ENCODE assay signal across 8 cellular contexts in the genomic region with DNA sequence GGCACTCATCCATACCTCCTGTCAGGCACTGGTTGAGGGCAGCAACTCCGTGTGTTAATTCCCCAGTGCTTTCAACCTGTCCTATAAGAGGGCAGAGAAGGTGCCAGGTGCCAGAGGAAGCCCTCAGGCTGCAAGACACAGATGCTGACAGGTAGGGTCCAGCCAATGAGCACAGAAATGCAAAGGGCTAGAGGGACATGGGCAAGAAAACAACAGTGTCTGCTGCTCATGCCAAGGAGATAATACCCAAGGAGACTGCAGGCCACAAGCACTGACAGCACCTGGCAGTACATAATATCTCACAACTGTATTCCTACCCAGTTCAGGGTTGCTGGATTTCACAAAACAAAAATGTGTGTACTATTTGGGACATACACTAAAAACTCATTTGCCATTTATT.
"Had no signal": no experiment of that assay in that cellular context is flagged by ENCODE, and none has a peak within 500 bp of the region (broad histone marks: within the 10 kb centered on the region; RNA-seq: fewer than 3 reads in every experiment).

No MANE protein-coding gene starts in this region.

- H3K4me3 ChIP-seq: GM23338, K562 had no signal

- DNase-seq: H9, HCEC 1CT, IMR-90 had no signal

- FAIRE-seq: H1, H54, HTR-8/SVneo, K562 had no signal

- H2AFZ ChIP-seq: GM23338 had no signal

- ATAC-seq: GM23338, K562 had no signal

- H3K4me2 ChIP-seq: GM23338 had no signal
